ENCODE assay signal across 1 cellular context in the genomic region with DNA sequence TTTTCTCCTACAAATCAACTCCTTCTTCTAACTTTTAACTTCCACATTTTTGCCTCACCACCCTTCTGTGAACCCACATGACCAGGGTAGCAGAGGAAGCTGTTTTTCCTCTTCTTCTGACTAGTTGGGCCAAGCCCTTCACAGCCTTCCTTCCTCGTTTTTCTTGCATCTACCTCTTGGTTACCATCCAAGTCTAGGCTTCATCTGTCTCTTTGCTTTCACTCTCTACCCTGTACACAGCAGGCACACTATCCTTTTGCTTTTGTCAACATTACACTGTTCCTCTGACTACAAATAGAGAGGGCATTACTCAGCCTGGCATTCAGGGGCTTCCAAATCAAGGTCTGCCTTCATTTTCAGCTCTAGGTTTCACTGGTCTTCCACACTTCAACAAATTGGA.
TF ChIP-seq lines count a peak whose summit lies in the region.

No MANE protein-coding gene starts in this region.

TF ChIP-seq in GM12878, 131 proteins besides CTCF, POLR2A, EP300 and RAD21:
- no peak for TF ChIP-seq BACH1 (IDR thresholded peaks at IDR 0.05; ENCODE audit: borderline replicate concordance)
- TF ChIP-seq CEBPB (IDR thresholded peaks at IDR 0.05; ENCODE audit: borderline replicate concordance in 1 of 2, low read depth in 2 of 2, low read length in 2 of 2): no peak
- TF ChIP-seq ATF7 (IDR thresholded peaks at IDR 0.05; ENCODE audit: low read depth): no peak
- TF ChIP-seq, protein P1, sequence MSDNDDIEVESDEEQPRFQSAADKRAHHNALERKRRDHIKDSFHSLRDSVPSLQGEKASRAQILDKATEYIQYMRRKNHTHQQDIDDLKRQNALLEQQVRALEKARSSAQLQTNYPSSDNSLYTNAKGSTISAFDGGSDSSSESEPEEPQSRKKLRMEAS (IDR thresholded peaks at IDR 0.05; ENCODE audit: low read depth, low read length): no peak
- no peak for TF ChIP-seq TBL1XR1 (IDR thresholded peaks at IDR 0.05; ENCODE audit: low read depth, low read length)
- TF ChIP-seq BRCA1 (IDR thresholded peaks at IDR 0.05; ENCODE audit: low read depth, low read length): no peak
